11 cellular contexts compared by ENCODE assay signal in genomic region chr5:132753135-132753987, GRCh38. TPM values are rescaled to one million over a fixed set of nuclear protein-coding genes. Genes with fewer than 3 reads are reported as not detected.
DNase-seq lines count a peak whose midpoint lies in the region; ATAC-seq and TF ChIP-seq lines count a peak whose summit lies in the region.
"Had no signal": no experiment of that assay in that cellular context is flagged by ENCODE, and none has a peak within 500 bp of the region (broad histone marks: within the 10 kb centered on the region; RNA-seq: fewer than 3 reads in every experiment).

No MANE protein-coding gene starts in this region.

- TF ChIP-seq CTCF in AG04450 (IDR thresholded peaks at IDR 0.05; ENCODE audit: low read depth, low read length), result 0 out of 2 replicates have a peak, but pooled peaks have one; percentile 6
- TF ChIP-seq CTCF in GM13977 (IDR thresholded peaks at IDR 0.05; ENCODE audit: extremely low read depth, insufficient read depth, missing control alignments), result peak; percentile 12
- TF ChIP-seq CTCF in activated CD8-positive, alpha-beta T cell treated with anti-CD3 and anti-CD28 coated beads for 36 hours (IDR thresholded peaks at IDR 0.05), result no peak
- peak; percentile 10 for TF ChIP-seq CTCF in kidney epithelial cell (IDR thresholded peaks at IDR 0.05; ENCODE audit: insufficient read depth, low read length, poor library complexity, severe bottlenecking)

- no peak overlapping the region for H3K27ac ChIP-seq in AG04450 (ENCODE audit: low read depth, low read length)
- H3K27ac ChIP-seq: cardiac muscle cell had no signal

- CTCF ChIA-PET in AG04450 (lab: Charles Lee), result interaction anchor here (0.6 to 9.7 kb wide), 4 partner anchors 9 to 67 kb away, joined by 3 to 147 read pairs (median 6); no protein-coding TSS in a partner anchor
- CTCF ChIA-PET in activated CD8-positive, alpha-beta T cell treated with anti-CD3 and anti-CD28 coated beads for 36 hours (lab: Charles Lee), result interaction anchor here (1.0 to 6.4 kb wide), 2 partner anchors 66 to 326 kb away, joined by 3 to 39 read pairs; no protein-coding TSS in a partner anchor

- peaks cover 18% of the 10 kb centered on the region for H3K36me3 Mint-ChIP-seq in activated CD8-positive, alpha-beta T cell treated with anti-CD3 and anti-CD28 coated beads for 36 hours (ENCODE audit: low read depth)

- peaks cover 14% of the 10 kb centered on the region for H3K27me3 ChIP-seq in AG04450 (ENCODE audit: control insufficient read depth, insufficient read depth, low read length)
- no peaks in the 10 kb centered on the region for H3K27me3 ChIP-seq in kidney epithelial cell (ENCODE audit: control insufficient read depth, insufficient read depth, low read length)

- in situ Hi-C loops in GM13977 (cut with MboI; ENCODE audit: low pct_unique_long_range_greater_than_20kb, low sequenced_read_pairs, unreplicated experiment), result no loop called here

- peak overlapping the region; percentile 7 for H3K27ac Mint-ChIP-seq in activated CD8-positive, alpha-beta T cell treated with anti-CD3 and anti-CD28 coated beads for 36 hours

- peak; percentile 51 for ATAC-seq in activated CD8-positive, alpha-beta T cell treated with anti-CD3 and anti-CD28 coated beads for 36 hours
- ATAC-seq in GM21529 (IDR thresholded peaks at IDR 0.05; ENCODE audit: unreplicated experiment) (no peak), HG02870 (IDR thresholded peaks at IDR 0.05; ENCODE audit: unreplicated experiment) (no peak)

- no peak overlapping the region for H3K4me3 Mint-ChIP-seq in activated CD8-positive, alpha-beta T cell treated with anti-CD3 and anti-CD28 coated beads for 36 hours

- H3K9me3 Mint-ChIP-seq in activated CD8-positive, alpha-beta T cell treated with anti-CD3 and anti-CD28 coated beads for 36 hours, result no peaks in the 10 kb centered on the region

- peaks cover 41% of the 10 kb centered on the region for H3K4me1 Mint-ChIP-seq in activated CD8-positive, alpha-beta T cell treated with anti-CD3 and anti-CD28 coated beads for 36 hours (ENCODE audit: low read depth)

- POLR2A ChIA-PET in AG04450 (lab: Yijun Ruan, JAX), result no interaction called here
- POLR2A ChIA-PET in activated CD8-positive, alpha-beta T cell treated with anti-CD3 and anti-CD28 coated beads for 36 hours (lab: Charles Lee), result interaction anchor here (0.5 to 2.1 kb wide), 7 partner anchors 10 to 168 kb away, joined by 3 to 8 read pairs (median 3); no protein-coding TSS in a partner anchor

- intact Hi-C loops in activated CD8-positive, alpha-beta T cell treated with anti-CD3 and anti-CD28 coated beads for 36 hours (cut with micrococcal nuclease), result no loop called here

- no peak overlapping the region for H3K4me3 ChIP-seq in AG04450 (ENCODE audit: low read depth, low read length)
- no peak overlapping the region for H3K4me3 ChIP-seq in kidney epithelial cell (ENCODE audit: low read depth, low read length)
- H3K4me3 ChIP-seq: cardiac muscle cell had no signal

- no peaks in the 10 kb centered on the region for H3K36me3 ChIP-seq in kidney epithelial cell (ENCODE audit: control insufficient read depth, insufficient read depth, low read length)

- H3K27me3 Mint-ChIP-seq in activated CD8-positive, alpha-beta T cell treated with anti-CD3 and anti-CD28 coated beads for 36 hours, result no peaks in the 10 kb centered on the region

- no peak for DNase-seq in AG04450 (ENCODE audit: low read depth, low spot score)
- no peak for DNase-seq in GM13977 (ENCODE audit: low spot score)
- peak; percentile 47 for DNase-seq in activated CD8-positive, alpha-beta T cell treated with anti-CD3 and anti-CD28 coated beads for 36 hours
- no peak for DNase-seq in kidney epithelial cell (ENCODE audit: low read depth)
- DNase-seq in epidermal melanocyte (ENCODE audit: insufficient read length, low spot score), result no peak
- no peak for DNase-seq in stimulated activated CD4-positive, alpha-beta T cell treated with anti-CD3 and anti-CD28 coated beads, Interleukin-2, amount 100 ng/mL, for 48 hours

- no peaks in the 10 kb centered on the region for H3K9me3 ChIP-seq in AG04450 (ENCODE audit: control insufficient read depth, insufficient read depth, low read length)

RNA-seq across cellular contexts. Expression of gene CCNI2, which starts 6.1 kb away (rescaled TPM):
- not detected in 2 replicates for polyA plus RNA-seq in AG04450 (2011; rRNA removed)
- polyA minus RNA-seq in AG04450 (2011; rRNA and poly(A)+ RNA removed), result not detected in 2 replicates
- total RNA-seq in activated CD8-positive, alpha-beta T cell treated with anti-CD3 and anti-CD28 coated beads for 36 hours, result 10 to 100 TPM in 1 of 2 experiments, 1 to 10 TPM in 1; 8.7 to 10.0 TPM
- 0.42 and 1.6 TPM in 2 replicates for total RNA-seq in kidney epithelial cell
- total RNA-seq: cardiac muscle cell, NCI-H460, pulmonary artery endothelial cell had no signal

RNA-seq across cellular contexts. Expression of gene KIF3A, which starts 16.0 kb away (rescaled TPM):
- 6.7 and 8.9 TPM in 2 replicates for polyA plus RNA-seq in AG04450 (2011; rRNA removed)
- polyA minus RNA-seq in AG04450 (2011; rRNA and poly(A)+ RNA removed), result 2.7 and 10.3 TPM in 2 replicates
- total RNA-seq in activated CD8-positive, alpha-beta T cell treated with anti-CD3 and anti-CD28 coated beads for 36 hours, result 10 to 100 TPM; 16.4 to 17.0 TPM
- total RNA-seq in kidney epithelial cell, result 10.6 and 10.7 TPM in 2 replicates

RNA-seq across cellular contexts. Expression of gene SEPTIN8, which starts 23.7 kb away (rescaled TPM):
- 62.4 and 70.0 TPM in 2 replicates for polyA plus RNA-seq in AG04450 (2011; rRNA removed)
- polyA minus RNA-seq in AG04450 (2011; rRNA and poly(A)+ RNA removed), result 49.2 and 55.2 TPM in 2 replicates
- 10 to 100 TPM; 25.2 to 27.1 TPM for total RNA-seq in activated CD8-positive, alpha-beta T cell treated with anti-CD3 and anti-CD28 coated beads for 36 hours
- 68.6 and 88.7 TPM in 2 replicates for total RNA-seq in kidney epithelial cell

RNA-seq across cellular contexts. Expression of gene SOWAHA, which starts 59.7 kb away (rescaled TPM):
- 0.05 TPM in 1 of 2 replicates, not detected in the other for polyA plus RNA-seq in AG04450 (2011; rRNA removed)
- polyA minus RNA-seq in AG04450 (2011; rRNA and poly(A)+ RNA removed), result 0.05 TPM in 1 of 2 replicates, not detected in the other
- total RNA-seq in activated CD8-positive, alpha-beta T cell treated with anti-CD3 and anti-CD28 coated beads for 36 hours, result not detected
- 0.21 and 0.89 TPM in 2 replicates for total RNA-seq in kidney epithelial cell
- total RNA-seq: cardiac muscle cell, NCI-H460, pulmonary artery endothelial cell had no signal
- polyA plus RNA-seq: cardiac muscle cell had no signal
